ENCODE assay signal across 1 cellular context in genomic region chr14:50763386-50764007, GRCh38.
A peak's percentile ranks its signal among the peaks of the same experiment; 100 is the strongest.
TF ChIP-seq lines count a peak whose summit lies in the region.

No MANE protein-coding gene starts in this region.

TF ChIP-seq in HEK293, 187 proteins besides CTCF, POLR2A, EP300 and RAD21 (continued from another document):
- TF ChIP-seq INSM2 (tag by site-specific recombination; IDR thresholded peaks at IDR 0.05) (peak; percentile 54; the same call in 1 of the 2 replicates), ZNF558 (tag by site-specific recombination; IDR thresholded peaks at IDR 0.05) (peak; percentile 39; the same call in 1 of the 2 replicates), ZNF549 (tag by site-specific recombination; IDR thresholded peaks at IDR 0.05) (no peak), BCL11A (tag by site-specific recombination; IDR thresholded peaks at IDR 0.05; ENCODE audit: low read depth) (peak; percentile 39; the same call in 1 of the 2 replicates), FEZF1 (tag by site-specific recombination; IDR thresholded peaks at IDR 0.05) (peak; percentile 69), BCL6B (tag by site-specific recombination; IDR thresholded peaks at IDR 0.05) (peak; percentile 41; the same call in 1 of the 2 replicates), KLF8 (tag by site-specific recombination; IDR thresholded peaks at IDR 0.05) (0 out of 2 replicates have a peak, but pooled peaks have one; percentile 29), ZNF692 (tag by site-specific recombination; IDR thresholded peaks at IDR 0.05) (peak; percentile 62), ZEB2 (tag by site-specific recombination; IDR thresholded peaks at IDR 0.05) (peak; percentile 51), KLF16 (tag by site-specific recombination; IDR thresholded peaks at IDR 0.05) (no peak), OSR2 (tag by site-specific recombination; IDR thresholded peaks at IDR 0.05) (peak; percentile 58; the same call in 1 of the 2 replicates), PRDM6 (tag by site-specific recombination; IDR thresholded peaks at IDR 0.05) (peak; percentile 91), ZNF449 (tag by site-specific recombination; IDR thresholded peaks at IDR 0.05) (peak; percentile 54; the same call in 1 of the 2 replicates), ZNF362 (tag by site-specific recombination; IDR thresholded peaks at IDR 0.05) (no peak), ZNF488 (tag by site-specific recombination; IDR thresholded peaks at IDR 0.05) (peak; percentile 64; the same call in 1 of the 2 replicates), ZNF10 (tag by site-specific recombination; IDR thresholded peaks at IDR 0.05) (0 out of 2 replicates have a peak, but pooled peaks have one; percentile 8), ZNF335 (tag by site-specific recombination; conservative IDR thresholded peaks at IDR 0.05) (0 out of 2 replicates have a peak, but pooled peaks have one; percentile 22), ZXDB (tag by site-specific recombination; IDR thresholded peaks at IDR 0.05) (peak; percentile 86)
TF ChIP-seq in HEK293: peak in this region for 22.
